1 cellular context compared by ENCODE assay signal in genomic region chr7:87475359-87476178, GRCh38.
TF ChIP-seq lines count a peak whose summit lies in the region.

Gene ABCB4 (minus strand): TSS chr7:87475680. CDS start chr7:87475465, 215 bp downstream.

TF ChIP-seq in HepG2, 621 proteins besides CTCF, POLR2A, EP300 and RAD21 (continued from another document and continues in another):
- TF ChIP-seq CREB3 (CRISPR knock-in tag; IDR thresholded peaks at IDR 0.05) (peak; percentile 69; the same call in 1 of the 2 replicates), AHR (CRISPR knock-in tag; IDR thresholded peaks at IDR 0.05) (0 out of 2 replicates have a peak, but pooled peaks have one; percentile 41), NRL (CRISPR knock-in tag; IDR thresholded peaks at IDR 0.05; ENCODE audit: borderline replicate concordance) (peak; percentile 80; the same call in 1 of the 2 replicates), TCF7 (IDR thresholded peaks at IDR 0.05; ENCODE audit: low read depth) (peak; percentile 1; the same call in 1 of the 2 replicates), MEIS2 (CRISPR knock-in tag; IDR thresholded peaks at IDR 0.05) (no peak), TFDP2 (CRISPR knock-in tag; IDR thresholded peaks at IDR 0.05) (peak; percentile 71; the same call in 1 of the 2 replicates), ZNF687 (CRISPR knock-in tag; IDR thresholded peaks at IDR 0.05) (peak; percentile 93), AKNA (CRISPR knock-in tag; IDR thresholded peaks at IDR 0.05; ENCODE audit: borderline replicate concordance) (no peak), ZFP82 (CRISPR knock-in tag; IDR thresholded peaks at IDR 0.05; ENCODE audit: borderline replicate concordance) (no peak), MED13 (CRISPR knock-in tag; IDR thresholded peaks at IDR 0.05) (no peak), ZBTB8A (CRISPR knock-in tag; IDR thresholded peaks at IDR 0.05; ENCODE audit: borderline replicate concordance, low read depth) (no peak), ATF3 (CRISPR knock-in tag; IDR thresholded peaks at IDR 0.05) (no peak), NFYB (CRISPR knock-in tag; IDR thresholded peaks at IDR 0.05) (no peak), SNAPC5 (CRISPR knock-in tag; IDR thresholded peaks at IDR 0.05; ENCODE audit: borderline replicate concordance) (no peak), MYC (CRISPR knock-in tag; IDR thresholded peaks at IDR 0.05; ENCODE audit: borderline replicate concordance) (peak; percentile 75), ZBTB25 (CRISPR knock-in tag; IDR thresholded peaks at IDR 0.05) (no peak), ZBTB21 (CRISPR knock-in tag; IDR thresholded peaks at IDR 0.05) (no peak), KLF16 (CRISPR knock-in tag; IDR thresholded peaks at IDR 0.05) (no peak), ZNF562 (CRISPR knock-in tag; IDR thresholded peaks at IDR 0.05; ENCODE audit: borderline replicate concordance) (no peak; the same call in 1 of the 2 replicates), DDIT3 (CRISPR knock-in tag; IDR thresholded peaks at IDR 0.05) (no peak), ARID4A (CRISPR knock-in tag; IDR thresholded peaks at IDR 0.05; ENCODE audit: borderline replicate concordance) (peak; percentile 53; the same call in 1 of the 2 replicates), FOXJ3 (CRISPR knock-in tag; IDR thresholded peaks at IDR 0.05; ENCODE audit: borderline replicate concordance) (no peak), ZMYM2 (CRISPR knock-in tag; IDR thresholded peaks at IDR 0.05) (no peak), NCOR1 (IDR thresholded peaks at IDR 0.05; ENCODE audit: borderline replicate concordance, low read length) (0 out of 2 replicates have a peak, but pooled peaks have one; percentile 25), HOMEZ (CRISPR knock-in tag; IDR thresholded peaks at IDR 0.05; ENCODE audit: low read depth) (no peak), ATF4 (CRISPR knock-in tag; IDR thresholded peaks at IDR 0.05) (no peak), HOXA7 (CRISPR knock-in tag; IDR thresholded peaks at IDR 0.05) (no peak), SP5 (CRISPR knock-in tag; IDR thresholded peaks at IDR 0.05; ENCODE audit: borderline replicate concordance, low read depth) (0 out of 2 replicates have a peak, but pooled peaks have one; percentile 14), ISL2 (CRISPR knock-in tag; IDR thresholded peaks at IDR 0.05) (peak; percentile 36; the same call in 1 of the 2 replicates), KLF6 (CRISPR knock-in tag; IDR thresholded peaks at IDR 0.05) (no peak), CCAR2 (optimal IDR thresholded peaks at IDR 0.05; ENCODE audit: low read depth, low read length) (no peak), CREM (IDR thresholded peaks at IDR 0.05) (no peak), CREM (CRISPR knock-in tag; IDR thresholded peaks at IDR 0.05) (no peak), GMEB2 (CRISPR knock-in tag; IDR thresholded peaks at IDR 0.05; ENCODE audit: low read depth) (no peak), ZNF775 (CRISPR knock-in tag; IDR thresholded peaks at IDR 0.05; ENCODE audit: borderline replicate concordance) (no peak)
